In the genomic region with DNA sequence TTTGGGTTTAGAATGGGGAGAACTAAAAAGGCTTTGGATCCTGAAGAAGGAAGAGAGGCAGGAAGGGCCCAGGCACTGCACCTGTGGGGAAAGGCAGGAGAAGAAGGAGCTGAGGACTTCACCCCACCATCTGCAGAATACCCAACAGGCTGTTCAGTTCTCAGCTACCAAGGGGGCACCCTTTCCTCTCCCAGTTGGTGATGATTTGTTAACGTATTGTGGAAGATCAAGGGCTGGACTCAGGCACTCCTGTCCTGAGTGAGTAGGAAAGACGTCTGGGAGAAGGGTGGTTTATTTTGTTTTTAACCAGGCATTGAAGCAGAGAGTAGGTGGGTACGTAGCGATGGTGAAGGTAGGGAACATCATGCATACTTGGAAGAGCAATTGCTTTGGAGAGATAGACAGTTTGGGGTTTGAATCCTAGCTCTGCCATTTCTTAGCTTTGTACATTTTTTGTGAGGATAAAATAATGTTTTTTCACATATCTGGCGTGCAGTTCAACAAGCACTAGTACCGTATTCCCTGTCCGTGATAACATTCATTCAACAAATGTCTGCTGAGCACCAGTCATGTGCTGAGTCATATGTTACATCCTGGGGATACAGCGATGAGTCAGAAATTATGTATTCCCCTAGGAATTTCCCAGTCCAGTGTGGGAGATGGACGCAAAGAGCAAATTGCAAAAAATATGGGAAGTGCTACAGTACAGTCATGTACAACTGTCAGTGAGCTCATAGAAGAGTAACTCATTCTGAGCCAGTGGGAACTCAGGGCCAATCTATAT, we compare ENCODE assay signal across 1 cellular context.
TF ChIP-seq lines count a peak whose summit lies in the region.

No MANE protein-coding gene starts in this region.

TF ChIP-seq in HepG2, 621 proteins besides CTCF, POLR2A, EP300 and RAD21 (continues in another document):
- no peak for TF ChIP-seq ZNF644 (CRISPR knock-in tag; IDR thresholded peaks at IDR 0.05; ENCODE audit: low read depth)
- TF ChIP-seq ZNF275 (CRISPR knock-in tag; IDR thresholded peaks at IDR 0.05; ENCODE audit: borderline replicate concordance), result no peak
- TF ChIP-seq IRF2 (CRISPR knock-in tag; IDR thresholded peaks at IDR 0.05), result no peak
- no peak for TF ChIP-seq PHF20 (CRISPR knock-in tag; IDR thresholded peaks at IDR 0.05)
- TF ChIP-seq PAWR (CRISPR knock-in tag; IDR thresholded peaks at IDR 0.05; ENCODE audit: borderline replicate concordance), result no peak
- TF ChIP-seq YEATS4 (CRISPR knock-in tag; IDR thresholded peaks at IDR 0.05; ENCODE audit: borderline replicate concordance), result no peak
- TF ChIP-seq THYN1 (CRISPR knock-in tag; IDR thresholded peaks at IDR 0.05; ENCODE audit: borderline replicate concordance, low read depth), result no peak
- TF ChIP-seq, protein P1, sequence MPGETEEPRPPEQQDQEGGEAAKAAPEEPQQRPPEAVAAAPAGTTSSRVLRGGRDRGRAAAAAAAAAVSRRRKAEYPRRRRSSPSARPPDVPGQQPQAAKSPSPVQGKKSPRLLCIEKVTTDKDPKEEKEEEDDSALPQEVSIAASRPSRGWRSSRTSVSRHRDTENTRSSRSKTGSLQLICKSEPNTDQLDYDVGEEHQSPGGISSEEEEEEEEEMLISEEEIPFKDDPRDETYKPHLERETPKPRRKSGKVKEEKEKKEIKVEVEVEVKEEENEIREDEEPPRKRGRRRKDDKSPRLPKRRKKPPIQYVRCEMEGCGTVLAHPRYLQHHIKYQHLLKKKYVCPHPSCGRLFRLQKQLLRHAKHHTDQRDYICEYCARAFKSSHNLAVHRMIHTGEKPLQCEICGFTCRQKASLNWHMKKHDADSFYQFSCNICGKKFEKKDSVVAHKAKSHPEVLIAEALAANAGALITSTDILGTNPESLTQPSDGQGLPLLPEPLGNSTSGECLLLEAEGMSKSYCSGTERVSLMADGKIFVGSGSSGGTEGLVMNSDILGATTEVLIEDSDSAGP (CRISPR knock-in tag; IDR thresholded peaks at IDR 0.05; ENCODE audit: borderline replicate concordance), result no peak
- 0 out of 2 replicates have a peak, but pooled peaks have one; percentile 74 for TF ChIP-seq DNMT3B (CRISPR knock-in tag; conservative IDR thresholded peaks at IDR 0.05)
- TF ChIP-seq ZNF660 (CRISPR knock-in tag; IDR thresholded peaks at IDR 0.05; ENCODE audit: borderline replicate concordance, low read depth), result no peak
- no peak for TF ChIP-seq ZBTB49 (CRISPR knock-in tag; IDR thresholded peaks at IDR 0.05; ENCODE audit: borderline replicate concordance)
- TF ChIP-seq NCOA5 (CRISPR knock-in tag; IDR thresholded peaks at IDR 0.05), result no peak
- 0 out of 2 replicates have a peak, but pooled peaks have one; percentile 32 for TF ChIP-seq AHDC1 (CRISPR knock-in tag; IDR thresholded peaks at IDR 0.05; ENCODE audit: borderline replicate concordance)
- peak; percentile 34; the same call in 1 of the 2 replicates for TF ChIP-seq GATAD2A (CRISPR knock-in tag; IDR thresholded peaks at IDR 0.05)
- peak; percentile 50; the same call in 1 of the 2 replicates for TF ChIP-seq HOMEZ (CRISPR knock-in tag; IDR thresholded peaks at IDR 0.05; ENCODE audit: low read depth)
- no peak for TF ChIP-seq ZNF720 (CRISPR knock-in tag; IDR thresholded peaks at IDR 0.05)
- no peak for TF ChIP-seq NPAS2 (CRISPR knock-in tag; IDR thresholded peaks at IDR 0.05; ENCODE audit: borderline replicate concordance)
- no peak for TF ChIP-seq CCAR2 (optimal IDR thresholded peaks at IDR 0.05; ENCODE audit: low read depth, low read length)
- TF ChIP-seq BHLHE40 (IDR thresholded peaks at IDR 0.05; ENCODE audit: low read length), result no peak
- TF ChIP-seq MAFF (IDR thresholded peaks at IDR 0.05; ENCODE audit: low read depth, low read length), result peak; percentile 90
- TF ChIP-seq HNF1A (IDR thresholded peaks at IDR 0.05; ENCODE audit: low read depth), result no peak
- TF ChIP-seq HNF1A (CRISPR knock-in tag; IDR thresholded peaks at IDR 0.05; ENCODE audit: borderline replicate concordance), result no peak
- no peak for TF ChIP-seq TMF1 (CRISPR knock-in tag; IDR thresholded peaks at IDR 0.05; ENCODE audit: low read depth)
- TF ChIP-seq PRDM4 (CRISPR knock-in tag; IDR thresholded peaks at IDR 0.05; ENCODE audit: borderline replicate concordance), result no peak
- no peak for TF ChIP-seq PLSCR1 (CRISPR knock-in tag; IDR thresholded peaks at IDR 0.05; ENCODE audit: borderline replicate concordance)
- TF ChIP-seq MZF1 (CRISPR knock-in tag; IDR thresholded peaks at IDR 0.05; ENCODE audit: borderline replicate concordance), result no peak
- TF ChIP-seq RXRB (CRISPR knock-in tag; IDR thresholded peaks at IDR 0.05; ENCODE audit: borderline replicate concordance), result peak; percentile 19; the same call in 1 of the 2 replicates
- no peak for TF ChIP-seq FOXK1 (CRISPR knock-in tag; IDR thresholded peaks at IDR 0.05; ENCODE audit: borderline replicate concordance, low read depth)
- no peak for TF ChIP-seq ZFYVE20 (CRISPR knock-in tag; IDR thresholded peaks at IDR 0.05; ENCODE audit: borderline replicate concordance, low read depth)
- no peak for TF ChIP-seq SP2 (CRISPR knock-in tag; IDR thresholded peaks at IDR 0.05)
- peak; percentile 69; the same call in 1 of the 2 replicates for TF ChIP-seq JUNB (CRISPR knock-in tag; IDR thresholded peaks at IDR 0.05; ENCODE audit: borderline replicate concordance)
